In genomic region chr9:32550609-32551490, GRCh38 we compare ENCODE assay signal across 8 cellular contexts. TPM values are rescaled to one million over a fixed set of nuclear protein-coding genes. Genes with fewer than 3 reads are reported as not detected.
DNase-seq lines count a peak whose midpoint lies in the region; ATAC-seq, FAIRE-seq and TF ChIP-seq lines count a peak whose summit lies in the region.

No MANE protein-coding gene starts in this region.

- H3K4me3 ChIP-seq in adrenal gland (peak overlapping the region; percentile 10 to 86 (median 66)), heart right ventricle (peak overlapping the region; percentile 55 to 96 (median 82)), upper lobe of right lung (peak overlapping the region; percentile 71)

- H3K9me3 ChIP-seq in adrenal gland (replicated peaks in 1 of 3) (no peaks in the 10 kb centered on the region), heart right ventricle (no peaks in the 10 kb centered on the region), upper lobe of right lung (no peaks in the 10 kb centered on the region)

- TF ChIP-seq POLR2A in GM12891 (IDR thresholded peaks at IDR 0.05; ENCODE audit: low read depth, low read length): no peak
- peak in 1 of 2 donors; percentile 53 for TF ChIP-seq POLR2A in adrenal gland (IDR thresholded peaks at IDR 0.05)

- H3K27ac ChIP-seq in adrenal gland (peak overlapping the region; percentile 92 to 99 (median 96)), heart right ventricle (peak overlapping the region; percentile 90 to 98 (median 96)), upper lobe of right lung (peak overlapping the region; percentile 96)

- WGBS in adrenal gland, 4 donors: 0 to 1% (median 0%) methylated on average over 10 to 75 of the region's 75 CpGs
- 0% methylated on average over 75 of the region's 75 CpGs for WGBS in heart right ventricle, 2 donors

- no peaks in the 10 kb centered on the region for H3K27me3 ChIP-seq in adrenal gland
- no peaks in the 10 kb centered on the region for H3K27me3 ChIP-seq in heart right ventricle
- no peaks in the 10 kb centered on the region for H3K27me3 ChIP-seq in upper lobe of right lung

- TF ChIP-seq CTCF in adrenal gland (IDR thresholded peaks at IDR 0.05) (no peak), heart right ventricle (IDR thresholded peaks at IDR 0.05) (peak in 2 of 9 donors; percentile 34 to 40), upper lobe of right lung (IDR thresholded peaks at IDR 0.05) (no peak)

- intact Hi-C loops in adrenal gland (cut with DNase I) (no loop called here), heart right ventricle (cut with DNase I) (loop anchor here in 3 of 10 donors (1.0 to 2.0 kb wide), 3 partner anchors 22 to 25 kb away; partner anchors contain the start of genes NDUFB6 (in 2 of the 3) and RIGI (in 2 of the 3)), posterior vena cava (cut with DNase I) (no loop called here), upper lobe of right lung (cut with DNase I) (no loop called here)

- H3K4me1 ChIP-seq in adrenal gland (replicated peaks in 1 of 2): peaks cover 0 to 27% of the 10 kb centered on the region in 2 donors
- peaks cover 0 to 44% (median 25%) of the 10 kb centered on the region in 9 donors for H3K4me1 ChIP-seq in heart right ventricle
- peaks cover 22% of the 10 kb centered on the region for H3K4me1 ChIP-seq in upper lobe of right lung

- ATAC-seq in HG02840 (IDR thresholded peaks at IDR 0.05; ENCODE audit: low FRiP score, unreplicated experiment): peak; percentile 75
- ATAC-seq in heart right ventricle: peak; percentile 88 to 95 (median 91)
- peak; percentile 88 for ATAC-seq in upper lobe of right lung

- peak; percentile 96 for FAIRE-seq in GM12891 (lab: Jason Lieb, UNC)

- H3K36me3 ChIP-seq in adrenal gland (replicated peaks in 1 of 2): no peaks in the 10 kb centered on the region
- H3K36me3 ChIP-seq in heart right ventricle: peaks cover 0 to 34% (median 5%) of the 10 kb centered on the region in 9 donors
- H3K36me3 ChIP-seq in upper lobe of right lung: peaks cover 8% of the 10 kb centered on the region

- DNase-seq in GM12891 (ENCODE audit: insufficient read length, low spot score): peak; percentile 92
- peak; percentile 94 for DNase-seq in NCI-H1436 (lab: John Stamatoyannopoulos, UW)
- peak; percentile 86 for DNase-seq in SW480 (ENCODE audit: low spot score)
- peak; percentile 91 to 98 (median 94) for DNase-seq in adrenal gland
- DNase-seq in heart right ventricle: peak; percentile 93 to 94
- DNase-seq in posterior vena cava (ENCODE audit: low spot score): peak; percentile 97
- peak; percentile 93 for DNase-seq in upper lobe of right lung

TF ChIP-seq in GM12891, 5 proteins besides CTCF, POLR2A, EP300 and RAD21:
- TF ChIP-seq SPI1 (IDR thresholded peaks at IDR 0.05; ENCODE audit: low read depth, low read length) (no peak), POLR2AphosphoS5 (IDR thresholded peaks at IDR 0.05; ENCODE audit: low read depth, low read length) (0 out of 2 replicates have a peak, but pooled peaks have one; percentile 26)

RNA-seq across cellular contexts. Expression of gene SMIM27, which starts 1.3 kb away (rescaled TPM):
- 59.3 TPM for polyA plus RNA-seq in GM12891 (2012; ENCODE audit: low read depth, missing spikeins)
- total RNA-seq in adrenal gland (10 to 100 TPM in 5 of 8 donors, 1 to 10 TPM in 3; 2.6 to 34.3 (median 18.3) TPM), heart right ventricle (10 to 100 TPM; 11.3 to 19.6 (median 16.2) TPM), posterior vena cava (10 to 100 TPM in 1 of 2 donors, 1 to 10 TPM in 1; 9.6 to 10.7 TPM), upper lobe of right lung (8.8 TPM)
- polyA plus RNA-seq in adrenal gland (10 to 100 TPM; 16.4 to 17.4 (median 17.2) TPM), heart right ventricle (1 to 10 TPM; 3.6 to 6.4 TPM)

RNA-seq across cellular contexts. Expression of gene TOPORS, which starts 1.5 kb away (rescaled TPM):
- 9.8 TPM for polyA plus RNA-seq in GM12891 (2012; ENCODE audit: low read depth, missing spikeins)
- total RNA-seq in adrenal gland (10 to 100 TPM; 12.5 to 20.9 (median 15.9) TPM), heart right ventricle (10 to 100 TPM in 3 of 10 donors, 1 to 10 TPM in 7; 7.4 to 11.1 (median 9.1) TPM), posterior vena cava (10 to 100 TPM; 11.6 to 14.1 TPM), upper lobe of right lung (14.6 TPM)
- polyA plus RNA-seq in adrenal gland (10 to 100 TPM in 1 of 3 donors, 1 to 10 TPM in 2; 7.6 to 24.7 (median 9.8) TPM), heart right ventricle (1 to 10 TPM; 4.4 to 6.4 TPM)

RNA-seq across cellular contexts. Expression of gene NDUFB6, which starts 22.1 kb away (rescaled TPM):
- 53.2 TPM for polyA plus RNA-seq in GM12891 (2012; ENCODE audit: low read depth, missing spikeins)
- total RNA-seq in adrenal gland: 10 to 100 TPM; 30.5 to 76.9 (median 54.1) TPM
- 10 to 100 TPM; 23.2 to 32.4 (median 31.1) TPM for polyA plus RNA-seq in adrenal gland
- 100 to 1,000 TPM; 101 to 186 (median 136) TPM for total RNA-seq in heart right ventricle
- 100 to 1,000 TPM in 1 of 2 donors, 10 to 100 TPM in 1; 52.2 to 105 TPM for polyA plus RNA-seq in heart right ventricle
- 10 to 100 TPM; 43.4 to 51.8 TPM for total RNA-seq in posterior vena cava
- 38.2 TPM for total RNA-seq in upper lobe of right lung

RNA-seq across cellular contexts. Expression of gene RIGI, which starts 24.9 kb away (rescaled TPM):
- 2.9 TPM for polyA plus RNA-seq in GM12891 (2012; ENCODE audit: low read depth, missing spikeins)
- total RNA-seq in adrenal gland (10 to 100 TPM in 2 of 8 donors, 1 to 10 TPM in 6; 6.3 to 13.2 (median 7.9) TPM), heart right ventricle (10 to 100 TPM in 1 of 10 donors, 1 to 10 TPM in 9; 3.0 to 15.2 (median 5.0) TPM), posterior vena cava (10 to 100 TPM in 1 of 2 donors, 1 to 10 TPM in 1; 7.7 to 12.7 TPM), upper lobe of right lung (20.0 TPM)
- polyA plus RNA-seq in adrenal gland (10 to 100 TPM in 1 of 3 donors, 1 to 10 TPM in 2; 4.4 to 10.9 (median 4.8) TPM), heart right ventricle (1 to 10 TPM; 1.5 to 2.3 TPM)

Comparison
In these comparisons a context has a peak if more than half of its experiments do, and no peak if none do; other contexts are left out.
1. Peak in every context shown above with its lines: DNase-seq, ATAC-seq, H3K4me3 ChIP-seq and H3K27ac ChIP-seq.